Comparison of ENCODE assay signal across 24 cellular contexts in the genomic region with DNA sequence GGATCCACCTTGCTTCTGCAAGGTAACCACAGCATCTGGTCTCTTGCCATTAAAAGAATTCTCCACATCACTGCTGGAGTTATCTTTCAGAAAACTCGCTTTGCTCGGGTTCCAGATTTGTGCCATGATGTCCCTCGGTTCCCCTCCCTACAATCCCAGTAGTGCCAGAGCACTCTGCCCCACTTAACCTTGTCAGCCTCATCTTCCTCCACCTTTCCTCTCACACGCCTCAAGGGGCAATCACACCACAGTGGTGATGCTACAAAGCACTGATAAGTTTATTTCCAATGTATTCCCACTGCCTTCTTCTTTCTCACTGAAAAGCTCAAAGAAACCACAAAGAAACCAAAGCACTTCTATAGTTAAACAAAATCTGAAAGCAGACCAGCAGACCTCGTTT. TPM values are rescaled to one million over a fixed set of nuclear protein-coding genes. Genes with fewer than 3 reads are reported as not detected.
DNase-seq lines count a peak whose midpoint lies in the region; ATAC-seq, FAIRE-seq and TF ChIP-seq lines count a peak whose summit lies in the region.
"Had no signal": no experiment of that assay in that cellular context is flagged by ENCODE, and none has a peak within 500 bp of the region (broad histone marks: within the 10 kb centered on the region; RNA-seq: fewer than 3 reads in every experiment).

No MANE protein-coding gene starts in this region.

- no peak overlapping the region for H2BK5ac ChIP-seq in mesendoderm (ENCODE audit: low read length)

- H3K4ac ChIP-seq in mesendoderm (ENCODE audit: low read depth, low read length) = no peak overlapping the region

- H3K56ac ChIP-seq in mesendoderm (ENCODE audit: low read length) = peak overlapping the region; percentile 27

- no peaks in the 10 kb centered on the region for H3K79me2 ChIP-seq in mesendoderm (ENCODE audit: control insufficient read depth, insufficient read depth, low read length)

- no peaks in the 10 kb centered on the region for H3K79me1 ChIP-seq in mesendoderm (ENCODE audit: low read length)

- no peak overlapping the region for H3K4me3 ChIP-seq in mesendoderm (ENCODE audit: low read length)
- H3K4me3 ChIP-seq in sigmoid colon = no peak overlapping the region
- H3K4me3 ChIP-seq: SJSA1 had no signal

- no peak overlapping the region for H3K9ac ChIP-seq in mesendoderm (ENCODE audit: low read length)

- H2BK15ac ChIP-seq in mesendoderm (replicated peaks; ENCODE audit: low read depth) = no peak overlapping the region

- no peak overlapping the region for H2AK5ac ChIP-seq in mesendoderm (ENCODE audit: low read length)

- H3K36me3 ChIP-seq in mesendoderm (ENCODE audit: control insufficient read depth, insufficient read depth, low read length) = no peaks in the 10 kb centered on the region
- H3K36me3 ChIP-seq in sigmoid colon = no peaks in the 10 kb centered on the region
- H3K36me3 ChIP-seq: SJSA1 had no signal

- no peak for TF ChIP-seq CTCF in sigmoid colon (IDR thresholded peaks at IDR 0.05)

- no peak overlapping the region for H4K5ac ChIP-seq in mesendoderm (ENCODE audit: low read length)

- peak; percentile 46 for ATAC-seq in left ventricle myocardium superior
- ATAC-seq in GM18909 (IDR thresholded peaks at IDR 0.05; ENCODE audit: poor library complexity, unreplicated experiment) = no peak
- ATAC-seq: PC-3 had no signal

- no peaks in the 10 kb centered on the region for H3K9me3 ChIP-seq in sigmoid colon
- H3K9me3 ChIP-seq: SJSA1 had no signal

- no peak overlapping the region for H2BK120ac ChIP-seq in mesendoderm (ENCODE audit: low read depth, low read length)

- no peak for TF ChIP-seq EP300 in sigmoid colon (IDR thresholded peaks at IDR 0.05)

- no peaks in the 10 kb centered on the region for H3K4me1 ChIP-seq in mesendoderm (ENCODE audit: control insufficient read depth, low read depth, low read length)
- H3K4me1 ChIP-seq in sigmoid colon = peaks cover 0 to 12% (median 10%) of the 10 kb centered on the region in 4 donors

- intact Hi-C loops in left ventricle myocardium superior (cut with micrococcal nuclease) = no loop called here
- intact Hi-C loops in cardiac septum (cut with DNase I) = no loop called here
- intact Hi-C loops in sigmoid colon (cut with DNase I) = no loop called here

- no peak overlapping the region for H3K18ac ChIP-seq in mesendoderm (ENCODE audit: low read length)

- no peaks in the 10 kb centered on the region for H3K27me3 ChIP-seq in mesendoderm (ENCODE audit: insufficient read depth, low read length, poor library complexity)
- H3K27me3 ChIP-seq in sigmoid colon = no peaks in the 10 kb centered on the region
- H3K27me3 ChIP-seq: SJSA1 had no signal

- H3K4me2 ChIP-seq in mesendoderm (ENCODE audit: low read length) = no peak overlapping the region

- TF ChIP-seq POLR2A in sigmoid colon (IDR thresholded peaks at IDR 0.05) = no peak

- no peak overlapping the region for H4K8ac ChIP-seq in mesendoderm (ENCODE audit: low read depth, low read length)

- H3K27ac ChIP-seq in mesendoderm (ENCODE audit: low read depth, low read length) (no peak overlapping the region), sigmoid colon (no peak overlapping the region)
- H3K27ac ChIP-seq: SJSA1 had no signal

- peak; percentile 83 for FAIRE-seq in HTR-8/SVneo (lab: Jason Lieb, UNC)
- FAIRE-seq: GM12891 had no signal

- no peak overlapping the region for H3K23ac ChIP-seq in mesendoderm (ENCODE audit: low read length)

- no peak for DNase-seq in left ventricle myocardium superior
- no peak for DNase-seq in cardiac septum (ENCODE audit: low spot score)
- DNase-seq in HTR-8/SVneo (ENCODE audit: insufficient read length, low spot score) = no peak
- no peak for DNase-seq in mesendoderm
- peak; percentile 4 for DNase-seq in sigmoid colon
- DNase-seq in hippocampal formation (lab: John Stamatoyannopoulos, UW) = no peak
- DNase-seq: Calu3; DMS79 treated with DMSO at 0.1 percent for 48 hours; GF-D8; H7; KBM-7; MV-4-11; NCI-H1105; NCI-H1436 treated with DMSO at 0.1 percent for 48 hours; NCI-H1930; NCI-H446; NCI-H526; NCI-H82; NK-92 treated with Interleukin-12 subunit alpha and Interleukin-12 subunit beta, amount 100 ng/mL, for 24 hours; PC-3 had no signal

- WGBS in mesendoderm (ENCODE audit: extremely low coverage, insufficient coverage, low lambda C conversion rate) = no CpG with 5 or more reads among the region's 5 CpGs
- 87 to 93% methylated on average over 5 of the region's 5 CpGs for WGBS in sigmoid colon, 2 donors

RNA-seq across cellular contexts. Expression of a gene that starts 11.4 kb away (rescaled TPM):
- total RNA-seq in left ventricle myocardium superior = 1.4 TPM
- total RNA-seq in cardiac septum = 1.8 TPM
- polyA plus RNA-seq in mesendoderm (2013, experiment 1 of 2) = 6.1 TPM
- polyA plus RNA-seq in mesendoderm (2013, experiment 2 of 2) = 5.9 TPM
- 1 to 10 TPM in 3 of 4 donors, not detected in 1; 2.5 to 5.0 (median 3.8) TPM for total RNA-seq in sigmoid colon
- 1 to 10 TPM; 1.8 to 6.6 (median 3.5) TPM for polyA plus RNA-seq in sigmoid colon
- total RNA-seq: LHCN-M2 had no signal
